ENCODE assay signal across 8 cellular contexts in the genomic region with DNA sequence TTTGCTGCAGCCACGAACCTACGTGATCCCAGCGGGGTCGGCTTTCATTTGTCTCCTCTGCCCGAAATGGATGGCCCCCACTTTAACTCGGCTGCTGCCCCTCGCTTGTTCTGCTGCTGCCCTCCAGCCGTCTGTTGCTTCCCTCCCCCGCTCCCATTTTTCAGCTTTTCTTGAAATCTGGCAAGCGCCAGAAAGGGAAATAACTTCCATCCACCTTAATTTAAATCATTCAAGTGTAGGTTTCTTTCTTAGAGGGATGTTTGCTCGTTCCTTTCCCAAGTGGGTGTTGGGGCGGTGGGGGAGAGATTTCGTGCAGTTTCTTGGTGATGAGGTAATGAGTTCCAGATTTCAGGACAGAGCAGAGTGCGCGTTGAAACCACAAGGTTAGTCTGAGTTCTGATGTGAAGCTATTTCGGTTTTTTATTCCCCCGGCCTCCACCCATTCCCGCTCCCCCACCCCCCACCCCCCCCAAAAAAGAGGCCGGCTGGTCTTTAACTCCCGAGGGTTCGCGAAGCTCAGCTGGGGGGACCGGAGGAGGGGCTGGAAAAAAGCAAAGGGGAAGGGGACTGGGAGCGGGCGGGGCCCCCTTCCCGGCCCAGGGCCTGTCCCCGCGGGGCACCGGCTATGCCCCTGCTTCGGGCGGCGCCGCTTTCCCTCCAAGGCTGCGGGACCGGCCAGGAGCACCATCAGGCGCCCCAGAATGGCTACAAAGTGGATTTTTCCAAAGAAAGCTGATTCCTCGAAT. TPM values are rescaled to one million over a fixed set of nuclear protein-coding genes. Genes with fewer than 3 reads are reported as not detected.
DNase-seq lines count a peak whose midpoint lies in the region; FAIRE-seq and TF ChIP-seq lines count a peak whose summit lies in the region.

No MANE protein-coding gene starts in this region.

- H3K36me3 ChIP-seq in Loucy (ENCODE audit: insufficient read depth, low read length) (peaks cover 7% of the 10 kb centered on the region; the same call in 1 of the 2 replicates), neuronal stem cell (replicated peaks in 1 of 2; ENCODE audit: control insufficient read depth in 2 of 2, insufficient read depth in 2 of 2, low read length in 2 of 2) (peaks cover 8 to 19% of the 10 kb centered on the region in 2 donors)

- peak overlapping the region; percentile 97 for H2BK5ac ChIP-seq in neuronal stem cell (ENCODE audit: low read length)

- H3K9ac ChIP-seq in Loucy (ENCODE audit: low read depth, low read length, poor library complexity, severe bottlenecking) (peak overlapping the region; percentile 99), neuronal stem cell (ENCODE audit: low read depth, low read length, poor library complexity) (peak overlapping the region; percentile 61)

- H3K4me1 ChIP-seq in Loucy (ENCODE audit: insufficient read depth, low read length, poor library complexity, severe bottlenecking) (peaks cover 38% of the 10 kb centered on the region), neuronal stem cell (ENCODE audit: control insufficient read depth in 2 of 2, insufficient read depth in 1 of 2, low read depth in 1 of 2, low read length in 2 of 2) (peaks cover 6 to 14% of the 10 kb centered on the region in 2 donors)

- H3K4ac ChIP-seq in neuronal stem cell (ENCODE audit: low read length), result no peak overlapping the region

- H4K91ac ChIP-seq in neuronal stem cell (ENCODE audit: low read depth, low read length, poor library complexity), result no peak overlapping the region

- TF ChIP-seq CTCF in Loucy (conservative IDR thresholded peaks at IDR 0.05; ENCODE audit: low read length), result no peak
- no peak for TF ChIP-seq CTCF in D721Med (IDR thresholded peaks at IDR 0.05; ENCODE audit: insufficient read depth, missing control alignments)

- H4K20me1 ChIP-seq in Loucy (ENCODE audit: insufficient read depth, low read length, poor library complexity, severe bottlenecking), result peaks cover 24% of the 10 kb centered on the region

- H3K4me3 ChIP-seq in Loucy (ENCODE audit: low read length, poor library complexity, severe bottlenecking), result peak overlapping the region; percentile 96
- peak overlapping the region; percentile 92 to 96 for H3K4me3 ChIP-seq in neuronal stem cell (ENCODE audit: low read length in 2 of 2)

- peak overlapping the region; percentile 21 for H2BK120ac ChIP-seq in neuronal stem cell (ENCODE audit: low read depth, low read length)

- no peak overlapping the region for H4K8ac ChIP-seq in neuronal stem cell (ENCODE audit: low read depth, low read length)

- H2AK5ac ChIP-seq in neuronal stem cell (ENCODE audit: low read depth, low read length), result peak overlapping the region; percentile 86

- no peak overlapping the region for H3K23ac ChIP-seq in neuronal stem cell (ENCODE audit: low read depth, low read length, poor library complexity)

- peaks cover 3% of the 10 kb centered on the region for H3K79me1 ChIP-seq in neuronal stem cell (ENCODE audit: low read depth, low read length)

- H3K27me3 ChIP-seq in Loucy (ENCODE audit: insufficient read depth, low read length, poor library complexity, severe bottlenecking), result peaks cover 7% of the 10 kb centered on the region
- H3K27me3 ChIP-seq in neuronal stem cell (ENCODE audit: control insufficient read depth in 3 of 3, insufficient read depth in 3 of 3, low read depth in 1 of 3, low read length in 3 of 3), result no peaks in the 10 kb centered on the region

- no peak for FAIRE-seq in D721Med (lab: Jason Lieb, UNC)

- H3K18ac ChIP-seq in neuronal stem cell (ENCODE audit: low read length), result peak overlapping the region; percentile 100

- DNase-seq in EL (peak; percentile 90), germinal center (ENCODE audit: low spot score) (peak; percentile 41), neuronal stem cell (ENCODE audit: low spot score) (no peak), NCI-H748 (lab: John Stamatoyannopoulos, UW; ENCODE audit: unreplicated experiment) (no peak), mesenteric fat pad (ENCODE audit: low spot score) (no peak), D721Med (ENCODE audit: insufficient read length, low spot score) (no peak)
- peak; percentile 72 for DNase-seq in activated naive CD4-positive, alpha-beta T cell treated with Interleukin-2 at 50 U/mL for 16 hours

- H3K79me2 ChIP-seq in Loucy (ENCODE audit: insufficient read depth, low read length), result peaks cover 49% of the 10 kb centered on the region

- H3K14ac ChIP-seq in neuronal stem cell (ENCODE audit: low read length), result no peak overlapping the region

- peak overlapping the region; percentile 73; the same call in 1 of the 2 replicates for H2AFZ ChIP-seq in Loucy (ENCODE audit: low read length)
- peak overlapping the region; percentile 86 for H2AFZ ChIP-seq in neuronal stem cell (ENCODE audit: low read length)

- H3K9me2 ChIP-seq in Loucy (replicated peaks; ENCODE audit: low read depth, low read length), result no peaks in the 10 kb centered on the region

- WGBS in neuronal stem cell (ENCODE audit: extremely low coverage in 2 of 2, insufficient read length in 2 of 2, insufficient replicate concordance in 1 of 2), 2 donors, result no CpG with 5 or more reads among the region's 37 CpGs

- H2BK12ac ChIP-seq in neuronal stem cell (ENCODE audit: low read length), result no peak overlapping the region

- H2BK15ac ChIP-seq in neuronal stem cell (ENCODE audit: low read length), result peak overlapping the region; percentile 4

- peaks cover 5% of the 10 kb centered on the region; the same call in 1 of the 2 replicates for H3F3A ChIP-seq in Loucy (ENCODE audit: low read depth)

- H3K9me3 ChIP-seq in Loucy (ENCODE audit: insufficient read depth, low read depth, low read length) (no peaks in the 10 kb centered on the region), neuronal stem cell (replicated peaks in 1 of 2; ENCODE audit: control insufficient read depth in 2 of 2, insufficient read depth in 1 of 2, low read depth in 1 of 2, low read length in 2 of 2) (no peaks in the 10 kb centered on the region)

- peak overlapping the region; percentile 99 for H3K27ac ChIP-seq in neuronal stem cell (replicated peaks; ENCODE audit: low read length)

- H3K4me2 ChIP-seq in Loucy (ENCODE audit: low read depth, low read length, poor library complexity, severe bottlenecking), result peak overlapping the region; percentile 98
- H3K4me2 ChIP-seq in neuronal stem cell (ENCODE audit: insufficient read depth, low read length, poor library complexity, severe bottlenecking), result peak overlapping the region; percentile 82

RNA-seq across cellular contexts. Expression of a gene that starts 2.2 kb away (rescaled TPM):
- polyA plus RNA-seq in neuronal stem cell (2013, experiment 1 of 2), result 270 TPM
- 294 TPM for polyA plus RNA-seq in neuronal stem cell (2013, experiment 2 of 2)
- 477 TPM for total RNA-seq in mesenteric fat pad

Comparison
In these comparisons a context has a peak if more than half of its experiments do, and no peak if none do; other contexts are left out.
1. DNase-seq: peak in EL (single experiment), activated naive CD4-positive, alpha-beta T cell treated with Interleukin-2 at 50 U/mL for 16 hours (single experiment) and germinal center (single experiment); none in neuronal stem cell (single experiment), NCI-H748 (single experiment), mesenteric fat pad (single experiment) and D721Med (single experiment).